ENCODE assay signal across 14 cellular contexts in the genomic region with DNA sequence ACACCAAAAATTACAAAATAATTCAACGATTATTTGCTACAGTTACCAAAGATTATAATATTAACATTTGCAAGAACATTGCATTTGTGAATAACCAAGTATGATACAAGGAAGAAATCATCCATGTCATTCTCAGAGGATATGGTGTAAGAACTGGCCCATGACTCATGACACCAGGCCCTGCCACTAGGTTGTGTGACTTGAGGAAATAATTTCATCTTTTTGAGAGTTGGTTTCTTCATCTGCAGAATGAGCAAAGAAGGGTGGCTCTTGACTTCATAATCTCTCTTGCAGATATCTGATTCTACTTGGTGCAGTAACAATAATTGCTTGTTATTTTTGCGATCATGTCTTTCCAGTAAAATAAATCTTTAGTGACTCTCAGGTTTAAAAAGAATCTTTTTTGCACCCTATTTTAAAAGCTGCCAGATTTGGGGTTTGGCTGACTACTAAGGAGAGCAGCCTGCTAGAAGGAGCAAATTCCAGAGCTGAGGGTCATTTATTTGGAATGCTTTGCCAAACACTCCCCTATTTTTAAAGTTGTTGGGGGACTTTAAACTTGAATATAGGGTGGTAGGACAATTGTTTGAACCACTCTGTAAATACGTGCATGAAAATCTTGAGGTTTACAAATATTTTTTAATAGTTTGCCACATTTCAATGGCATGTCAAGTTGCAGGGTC. TPM values are rescaled to one million over a fixed set of nuclear protein-coding genes. Genes with fewer than 3 reads are reported as not detected.
DNase-seq lines count a peak whose midpoint lies in the region; ATAC-seq, FAIRE-seq and TF ChIP-seq lines count a peak whose summit lies in the region.
"Had no signal": no experiment of that assay in that cellular context is flagged by ENCODE, and none has a peak within 500 bp of the region (broad histone marks: within the 10 kb centered on the region; RNA-seq: fewer than 3 reads in every experiment).

No MANE protein-coding gene starts in this region.

- POLR2A ChIA-PET in A549 (lab: Yijun Ruan, JAX) = interaction anchor here (1.7 kb wide), 1 partner anchor 12 kb away, joined by 5 read pairs; no protein-coding TSS in a partner anchor
- POLR2A ChIA-PET in CD8-positive, alpha-beta T cell (lab: Charles Lee) = no interaction called here

- peak in 1 of 2 experiments; percentile 60 for DNase-seq in A549 (ENCODE audit: low read depth in 1 of 2, low spot score in 1 of 2)
- peak; percentile 75 for DNase-seq in HFFc6
- DNase-seq in kidney glomerular epithelial cell (lab: John Stamatoyannopoulos, UW) = peak; percentile 28
- DNase-seq in DMS153 treated with DMSO at 0.1 percent for 48 hours (lab: John Stamatoyannopoulos, UW; ENCODE audit: unreplicated experiment) = no peak
- DNase-seq in NCI-H446 (lab: John Stamatoyannopoulos, UW) = no peak
- no peak for DNase-seq in NCI-H2171 treated with DMSO at 0.1 percent for 48 hours (lab: John Stamatoyannopoulos, UW)
- no peak for DNase-seq in CD8-positive, alpha-beta T cell
- DNase-seq: activated CD4-positive, alpha-beta T cell treated with anti-CD3 and anti-CD28 coated beads for 1 hour; amygdala; CD4-positive, alpha-beta T cell; substantia nigra had no signal

- peaks cover 6% of the 10 kb centered on the region; the same call in 1 of the 2 replicates for H3K36me3 Mint-ChIP-seq in HFFc6 (ENCODE audit: low read depth)
- H3K36me3 Mint-ChIP-seq in activated T-helper 17 cell treated with anti-CD3 and anti-CD28 coated beads, Interleukin-2, amount 50 U/mL, for 72 hours (ENCODE audit: low read depth) = no peaks in the 10 kb centered on the region
- H3K36me3 Mint-ChIP-seq in CD8-positive, alpha-beta T cell = no peaks in the 10 kb centered on the region

- no peaks in the 10 kb centered on the region for H3K9me3 Mint-ChIP-seq in HFFc6
- no peaks in the 10 kb centered on the region for H3K9me3 Mint-ChIP-seq in activated T-helper 17 cell treated with anti-CD3 and anti-CD28 coated beads, Interleukin-2, amount 50 U/mL, for 72 hours
- no peaks in the 10 kb centered on the region for H3K9me3 Mint-ChIP-seq in CD8-positive, alpha-beta T cell
- H3K9me3 Mint-ChIP-seq: CD4-positive, alpha-beta T cell had no signal

- no peak for FAIRE-seq in A549 (lab: Jason Lieb, UNC)
- FAIRE-seq: frontal cortex, H1 had no signal

- 45% methylated on average over 3 of the region's 3 CpGs for WGBS in A549 (ENCODE audit: missing lambda C conversion rate)

- TF ChIP-seq POLR2A in A549 (IDR thresholded peaks at IDR 0.05; ENCODE audit: low read length) = no peak

- no peaks in the 10 kb centered on the region; the same call in 1 of the 2 replicates for H3K27me3 Mint-ChIP-seq in HFFc6 (ENCODE audit: insufficient read depth)
- H3K27me3 Mint-ChIP-seq in activated T-helper 17 cell treated with anti-CD3 and anti-CD28 coated beads, Interleukin-2, amount 50 U/mL, for 72 hours = no peaks in the 10 kb centered on the region
- H3K27me3 Mint-ChIP-seq in CD8-positive, alpha-beta T cell (ENCODE audit: low read depth) = no peaks in the 10 kb centered on the region
- H3K27me3 Mint-ChIP-seq: CD4-positive, alpha-beta T cell had no signal

- TF ChIP-seq EP300 in A549 (IDR thresholded peaks at IDR 0.05) = no peak

- H3K4me2 ChIP-seq in A549 = peak overlapping the region; percentile 33; the same call in 2 of the 3 replicates

- intact Hi-C loops in CD8-positive, alpha-beta T cell (cut with DNase I, micrococcal nuclease) = no loop called here

- CTCF ChIA-PET in A549 (lab: Yijun Ruan, JAX) = interaction anchor here (1.6 to 2.0 kb wide), 2 partner anchors 12 to 15 kb away, joined by 3 to 4 read pairs; no protein-coding TSS in a partner anchor
- CTCF ChIA-PET in CD8-positive, alpha-beta T cell (lab: Charles Lee) = interaction anchor here (1.4 to 1.8 kb wide), 2 partner anchors 24 to 104 kb away, joined by 3 to 7 read pairs; a partner anchor contains a TSS

- H3K4me1 Mint-ChIP-seq in HFFc6 (ENCODE audit: low read depth) = peaks cover 93% of the 10 kb centered on the region
- H3K4me1 Mint-ChIP-seq in activated T-helper 17 cell treated with anti-CD3 and anti-CD28 coated beads, Interleukin-2, amount 50 U/mL, for 72 hours = peaks cover 4% of the 10 kb centered on the region
- peaks cover 5% of the 10 kb centered on the region for H3K4me1 Mint-ChIP-seq in CD8-positive, alpha-beta T cell (ENCODE audit: low read depth)

- TF ChIP-seq CTCF in A549 (IDR thresholded peaks at IDR 0.05) = no peak
- TF ChIP-seq CTCF in HFFc6 (IDR thresholded peaks at IDR 0.05) = no peak
- no peak for TF ChIP-seq CTCF in CD8-positive, alpha-beta T cell (IDR thresholded peaks at IDR 0.05)

- peak overlapping the region; percentile 79 for H3K4me3 Mint-ChIP-seq in HFFc6
- H3K4me3 Mint-ChIP-seq in activated T-helper 17 cell treated with anti-CD3 and anti-CD28 coated beads, Interleukin-2, amount 50 U/mL, for 72 hours = no peak overlapping the region
- no peak overlapping the region for H3K4me3 Mint-ChIP-seq in CD8-positive, alpha-beta T cell
- H3K4me3 Mint-ChIP-seq: CD4-positive, alpha-beta T cell had no signal

- H3K27ac ChIP-seq in A549 = no peak overlapping the region; a peak in 1 of 6 replicates
- no peak overlapping the region for H3K27ac ChIP-seq in CD8-positive, alpha-beta T cell (ENCODE audit: low read depth, low read length)

- no peak overlapping the region for H3K4me3 ChIP-seq in A549
- H3K4me3 ChIP-seq in CD8-positive, alpha-beta T cell (ENCODE audit: low read depth, low read length) = no peak overlapping the region

- no peaks in the 10 kb centered on the region for H3K36me3 ChIP-seq in CD8-positive, alpha-beta T cell (ENCODE audit: insufficient read depth, low read length)

- peak overlapping the region; percentile 96 for H3K27ac Mint-ChIP-seq in HFFc6
- no peak overlapping the region for H3K27ac Mint-ChIP-seq in activated T-helper 17 cell treated with anti-CD3 and anti-CD28 coated beads, Interleukin-2, amount 50 U/mL, for 72 hours
- no peak overlapping the region for H3K27ac Mint-ChIP-seq in CD8-positive, alpha-beta T cell
- H3K27ac Mint-ChIP-seq: CD4-positive, alpha-beta T cell had no signal

- no peak for TF ChIP-seq RAD21 in A549 (conservative IDR thresholded peaks at IDR 0.05 in 1 of 2, IDR thresholded peaks at IDR 0.05 in 1 of 2)

- ATAC-seq in A549 = peak; percentile 73 to 85
- ATAC-seq in activated T-helper 17 cell treated with anti-CD3 and anti-CD28 coated beads, Interleukin-2, amount 50 U/mL, for 72 hours (replicated peaks) = peak; percentile 51
- ATAC-seq in CD8-positive, alpha-beta T cell = no peak

- H3K4me1 ChIP-seq in A549 = peaks cover 41% of the 10 kb centered on the region
- no peaks in the 10 kb centered on the region for H3K4me1 ChIP-seq in CD8-positive, alpha-beta T cell (ENCODE audit: insufficient read depth, low read length)

- no peaks in the 10 kb centered on the region for H3K27me3 ChIP-seq in CD8-positive, alpha-beta T cell (ENCODE audit: insufficient read depth, low read length)

- H3K9me3 ChIP-seq in A549 = no peaks in the 10 kb centered on the region
- H3K9me3 ChIP-seq in CD8-positive, alpha-beta T cell (ENCODE audit: low read length) = no peaks in the 10 kb centered on the region

TF ChIP-seq in A549, 52 proteins besides CTCF, POLR2A, EP300 and RAD21:
- TF ChIP-seq, protein P1, sequence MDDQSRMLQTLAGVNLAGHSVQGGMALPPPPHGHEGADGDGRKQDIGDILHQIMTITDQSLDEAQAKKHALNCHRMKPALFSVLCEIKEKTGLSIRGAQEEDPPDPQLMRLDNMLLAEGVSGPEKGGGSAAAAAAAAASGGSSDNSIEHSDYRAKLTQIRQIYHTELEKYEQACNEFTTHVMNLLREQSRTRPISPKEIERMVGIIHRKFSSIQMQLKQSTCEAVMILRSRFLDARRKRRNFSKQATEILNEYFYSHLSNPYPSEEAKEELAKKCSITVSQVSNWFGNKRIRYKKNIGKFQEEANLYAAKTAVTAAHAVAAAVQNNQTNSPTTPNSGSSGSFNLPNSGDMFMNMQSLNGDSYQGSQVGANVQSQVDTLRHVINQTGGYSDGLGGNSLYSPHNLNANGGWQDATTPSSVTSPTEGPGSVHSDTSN (IDR thresholded peaks at IDR 0.05) = no peak
- TF ChIP-seq FOSL2 (IDR thresholded peaks at IDR 0.05) (0 out of 2 replicates have a peak, but pooled peaks have one; percentile 19), FOSL2 (CRISPR knock-in tag; IDR thresholded peaks at IDR 0.05) (peak; percentile 66), CEBPB (IDR thresholded peaks at IDR 0.05) (0 out of 4 replicates have a peak, but pooled peaks of 1 of the 2 experiments have one; percentile 24)

RNA-seq across cellular contexts. Expression of a gene that starts 23.5 kb away (rescaled TPM):
- polyA plus RNA-seq in A549 (2011; rRNA removed) (5.3 and 5.5 TPM in 2 replicates), A549 (2017; fragmentation: RNase III; extraction: RNeasy Plus Mini Kit Qiagen cat#74134 plus additional on column Dnase treatment) (0.89 to 2.0 TPM (median 1.5 TPM) in 3 replicates)
- 0.16 and 0.21 TPM in 2 replicates for polyA plus RNA-seq in A549 (2012; cell fraction: cytosol; rRNA removed)
- polyA plus RNA-seq in A549 (2012; cell fraction: nucleus; rRNA removed) = 0.25 and 0.37 TPM in 2 replicates
- polyA minus RNA-seq in A549 (2011; rRNA and poly(A)+ RNA removed) = 4.0 and 7.9 TPM in 2 replicates
- 100 to 1,000 TPM in 1 of 6 experiments, 10 to 100 TPM in 5; 46.9 to 101 (median 83.9) TPM for total RNA-seq in HFFc6 (2021; fragmentation: NEBNext Ultra II Directional; extraction: Animal tissue kit (Norgen Biotek cat#: 25700))
- 10 to 100 TPM in 1 of 2 donors, 1 to 10 TPM in 1; 3.1 to 14.9 TPM for total RNA-seq in activated T-helper 17 cell treated with anti-CD3 and anti-CD28 coated beads, Interleukin-2, amount 50 U/mL, for 72 hours
- 1 to 10 TPM; 4.6 to 7.3 TPM for total RNA-seq in CD8-positive, alpha-beta T cell

RNA-seq across cellular contexts. Expression of a gene that starts 23.5 kb away (rescaled TPM):
- polyA plus RNA-seq in A549 (2011; rRNA removed) (18.9 and 20.1 TPM in 2 replicates), A549 (2017; fragmentation: RNase III; extraction: RNeasy Plus Mini Kit Qiagen cat#74134 plus additional on column Dnase treatment) (15.6 to 16.0 TPM (median 15.6 TPM) in 3 replicates)
- polyA plus RNA-seq in A549 (2012; cell fraction: cytosol; rRNA removed) = 13.8 and 16.2 TPM in 2 replicates
- polyA plus RNA-seq in A549 (2012; cell fraction: nucleus; rRNA removed) = 14.6 and 15.8 TPM in 2 replicates
- polyA minus RNA-seq in A549 (2011; rRNA and poly(A)+ RNA removed) = 27.0 and 27.4 TPM in 2 replicates
- 10 to 100 TPM; 52.6 to 77.2 (median 72.8) TPM for total RNA-seq in HFFc6 (2021; fragmentation: NEBNext Ultra II Directional; extraction: Animal tissue kit (Norgen Biotek cat#: 25700))
- total RNA-seq in activated T-helper 17 cell treated with anti-CD3 and anti-CD28 coated beads, Interleukin-2, amount 50 U/mL, for 72 hours = 10 to 100 TPM; 22.9 to 35.0 TPM
- 10 to 100 TPM; 13.4 to 13.7 TPM for total RNA-seq in CD8-positive, alpha-beta T cell

Comparison
In these comparisons a context has a peak if more than half of its experiments do, and no peak if none do; other contexts are left out.
1. DNase-seq: peak in HFFc6 (single experiment) and kidney glomerular epithelial cell (single experiment); none in DMS153 treated with DMSO at 0.1 percent for 48 hours (single experiment), NCI-H446 (0 of 2), NCI-H2171 treated with DMSO at 0.1 percent for 48 hours (single experiment) and CD8-positive, alpha-beta T cell (0 of 7).